Comparison of ENCODE assay signal across 30 cellular contexts in the genomic region with DNA sequence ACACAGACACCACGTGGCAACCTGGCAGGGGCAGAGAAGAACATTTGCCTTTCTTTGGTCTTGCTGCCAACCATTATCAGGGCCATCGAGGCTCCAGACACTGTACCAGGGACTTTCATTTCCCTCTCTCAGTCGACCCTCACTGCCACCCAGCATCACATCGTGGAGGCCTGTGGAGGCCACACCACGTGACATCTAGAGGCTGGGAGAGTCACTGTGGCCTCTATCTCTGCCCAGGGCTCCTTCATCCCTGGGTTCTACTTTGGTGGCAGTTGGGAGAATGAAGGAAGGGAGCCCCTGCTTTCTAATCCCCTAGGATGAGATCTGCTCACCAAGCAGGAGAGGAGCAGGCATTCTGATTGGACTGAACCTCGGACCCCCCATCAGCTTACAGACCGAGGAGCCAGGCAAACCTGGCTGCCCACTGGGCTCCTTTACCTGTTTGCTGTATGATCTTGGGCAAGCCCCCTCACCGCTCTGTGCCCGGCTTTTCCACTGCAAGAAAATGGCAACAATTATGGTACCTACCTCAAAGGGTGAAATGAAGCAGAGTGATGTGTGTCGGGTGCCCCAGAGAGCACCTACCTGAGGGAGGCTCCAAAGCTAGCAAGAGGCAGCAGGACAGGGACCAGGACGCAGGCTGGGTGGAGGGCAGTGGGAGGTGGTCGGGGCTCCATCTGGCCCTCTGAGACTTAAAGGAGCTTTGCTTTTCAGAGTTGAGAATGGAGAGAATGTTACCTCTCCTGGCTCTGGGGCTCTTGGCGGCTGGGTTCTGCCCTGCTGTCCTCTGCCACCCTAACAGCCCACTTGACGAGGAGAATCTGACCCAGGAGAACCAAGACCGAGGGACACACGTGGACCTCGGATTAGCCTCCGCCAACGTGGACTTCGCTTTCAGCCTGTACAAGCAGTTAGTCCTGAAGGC. TPM values are rescaled to one million over a fixed set of nuclear protein-coding genes. Genes with fewer than 3 reads are reported as not detected.
"Had no signal": no experiment of that assay in that cellular context is flagged by ENCODE, and none has a peak within 500 bp of the region (broad histone marks: within the 10 kb centered on the region; RNA-seq: fewer than 3 reads in every experiment).

No MANE protein-coding gene starts in this region.

- H3K27me3 ChIP-seq: gastroesophageal sphincter, neural progenitor cell, uterus had no signal

- H3K9ac ChIP-seq: neural progenitor cell had no signal

- H3K36me3 ChIP-seq: neural progenitor cell, uterus had no signal

- H3K4me2 ChIP-seq: neural progenitor cell had no signal

- H3K27ac Mint-ChIP-seq: activated CD4-positive, alpha-beta memory T cell treated with anti-CD3 and anti-CD28 coated beads, Interleukin-2, amount 10 ng/mL, durations not matched to agents 7 days and 5 days; activated naive CD4-positive, alpha-beta T cell treated with anti-CD3 and anti-CD28 coated beads, Interleukin-2, amount 50 U/mL, for 24 hours; brain; mesothelial cell of epicardium; naive thymus-derived CD8-positive, alpha-beta T cell had no signal

- H3K4me1 Mint-ChIP-seq: activated CD4-positive, alpha-beta memory T cell treated with anti-CD3 and anti-CD28 coated beads, Interleukin-2, amount 10 ng/mL, durations not matched to agents 7 days and 5 days; activated naive CD4-positive, alpha-beta T cell treated with anti-CD3 and anti-CD28 coated beads, Interleukin-2, amount 50 U/mL, for 24 hours; mesothelial cell of epicardium; naive thymus-derived CD8-positive, alpha-beta T cell; stimulated activated naive CD8-positive, alpha-beta T cell treated with anti-CD3 and anti-CD28 coated beads, Interleukin-15, amount 100 ng/mL, for 72 hours had no signal

- DNase-seq: activated CD4-positive, alpha-beta memory T cell treated with anti-CD3 and anti-CD28 coated beads, Interleukin-2, amount 10 ng/mL, durations not matched to agents 7 days and 5 days; activated CD4-positive, alpha-beta T cell treated with anti-CD3 and anti-CD28 coated beads for 4 hours; activated CD4-positive, CD25-positive, alpha-beta regulatory T cell; activated gamma-delta T cell treated with Interleukin-2 at 50 U/mL for 16 hours; anterior cingulate cortex; caudate nucleus; effector memory CD4-positive, alpha-beta T cell; head of caudate nucleus; left colon; naive thymus-derived CD8-positive, alpha-beta T cell; retina; stimulated activated CD4-positive, alpha-beta T cell treated with anti-CD3 and anti-CD28 coated beads, Interleukin-1b, Interleukin-23, amount 100 ng/mL, for 48 hours; stimulated activated naive CD8-positive, alpha-beta T cell treated with anti-CD3 and anti-CD28 coated beads, Interleukin-15, amount 100 ng/mL, for 72 hours; T-helper 1 cell; T-helper 9 cell; trophoblast cell; uterus had no signal

- H3K36me3 Mint-ChIP-seq: activated naive CD4-positive, alpha-beta T cell treated with anti-CD3 and anti-CD28 coated beads, Interleukin-2, amount 50 U/mL, for 24 hours; brain; neural progenitor cell had no signal

- H3K4me1 ChIP-seq: neural progenitor cell, uterus had no signal

- H3K9me3 ChIP-seq: uterus had no signal

- ATAC-seq: gastroesophageal sphincter; left colon; naive thymus-derived CD8-positive, alpha-beta T cell; stimulated activated naive CD8-positive, alpha-beta T cell treated with anti-CD3 and anti-CD28 coated beads, Interleukin-15, amount 100 ng/mL, for 72 hours had no signal

- H3K4me3 Mint-ChIP-seq: activated CD4-positive, alpha-beta memory T cell treated with anti-CD3 and anti-CD28 coated beads, Interleukin-2, amount 10 ng/mL, durations not matched to agents 7 days and 5 days; activated naive CD4-positive, alpha-beta T cell treated with anti-CD3 and anti-CD28 coated beads, Interleukin-2, amount 50 U/mL, for 24 hours; brain; mesothelial cell of epicardium; naive thymus-derived CD8-positive, alpha-beta T cell; neural progenitor cell; stimulated activated naive CD8-positive, alpha-beta T cell treated with anti-CD3 and anti-CD28 coated beads, Interleukin-15, amount 100 ng/mL, for 72 hours had no signal

- H3K27me3 Mint-ChIP-seq: activated CD4-positive, alpha-beta memory T cell treated with anti-CD3 and anti-CD28 coated beads, Interleukin-2, amount 10 ng/mL, durations not matched to agents 7 days and 5 days; activated naive CD4-positive, alpha-beta T cell treated with anti-CD3 and anti-CD28 coated beads, Interleukin-2, amount 50 U/mL, for 24 hours; progenitor cell of endocrine pancreas; stimulated activated naive CD8-positive, alpha-beta T cell treated with anti-CD3 and anti-CD28 coated beads, Interleukin-15, amount 100 ng/mL, for 72 hours had no signal

- H3K4me3 ChIP-seq: lung, neural progenitor cell had no signal

- H3K27ac ChIP-seq: neural progenitor cell had no signal

RNA-seq across cellular contexts. Expression of gene SERPINA3, which starts 1.8 kb away (rescaled TPM):
- total RNA-seq: activated CD4-positive, alpha-beta memory T cell treated with anti-CD3 and anti-CD28 coated beads, Interleukin-2, amount 10 ng/mL, durations not matched to agents 7 days and 5 days; endothelial cell of umbilical vein; naive thymus-derived CD8-positive, alpha-beta T cell had no signal
- polyA plus RNA-seq: endothelial cell of umbilical vein; naive thymus-derived CD8-positive, alpha-beta T cell had no signal

RNA-seq across cellular contexts. Expression of gene SERPINA5, which starts 32.8 kb away (rescaled TPM):
- total RNA-seq: activated CD4-positive, alpha-beta memory T cell treated with anti-CD3 and anti-CD28 coated beads, Interleukin-2, amount 10 ng/mL, durations not matched to agents 7 days and 5 days; endothelial cell of umbilical vein; naive thymus-derived CD8-positive, alpha-beta T cell; temporal lobe had no signal
- polyA plus RNA-seq: keratinocyte; naive thymus-derived CD8-positive, alpha-beta T cell had no signal

RNA-seq across cellular contexts. Expression of gene SERPINA4, which starts 52.7 kb away (rescaled TPM):
- total RNA-seq: activated CD4-positive, alpha-beta memory T cell treated with anti-CD3 and anti-CD28 coated beads, Interleukin-2, amount 10 ng/mL, durations not matched to agents 7 days and 5 days; dermis microvascular lymphatic vessel endothelial cell; endothelial cell of umbilical vein; esophagus mucosa; gastroesophageal sphincter; left colon; mesothelial cell of epicardium; naive thymus-derived CD8-positive, alpha-beta T cell; omental fat pad; temporal lobe had no signal
- polyA plus RNA-seq: endothelial cell of umbilical vein; keratinocyte; lung; naive thymus-derived CD8-positive, alpha-beta T cell had no signal
